ENCODE assay signal across 8 cellular contexts in the genomic region with DNA sequence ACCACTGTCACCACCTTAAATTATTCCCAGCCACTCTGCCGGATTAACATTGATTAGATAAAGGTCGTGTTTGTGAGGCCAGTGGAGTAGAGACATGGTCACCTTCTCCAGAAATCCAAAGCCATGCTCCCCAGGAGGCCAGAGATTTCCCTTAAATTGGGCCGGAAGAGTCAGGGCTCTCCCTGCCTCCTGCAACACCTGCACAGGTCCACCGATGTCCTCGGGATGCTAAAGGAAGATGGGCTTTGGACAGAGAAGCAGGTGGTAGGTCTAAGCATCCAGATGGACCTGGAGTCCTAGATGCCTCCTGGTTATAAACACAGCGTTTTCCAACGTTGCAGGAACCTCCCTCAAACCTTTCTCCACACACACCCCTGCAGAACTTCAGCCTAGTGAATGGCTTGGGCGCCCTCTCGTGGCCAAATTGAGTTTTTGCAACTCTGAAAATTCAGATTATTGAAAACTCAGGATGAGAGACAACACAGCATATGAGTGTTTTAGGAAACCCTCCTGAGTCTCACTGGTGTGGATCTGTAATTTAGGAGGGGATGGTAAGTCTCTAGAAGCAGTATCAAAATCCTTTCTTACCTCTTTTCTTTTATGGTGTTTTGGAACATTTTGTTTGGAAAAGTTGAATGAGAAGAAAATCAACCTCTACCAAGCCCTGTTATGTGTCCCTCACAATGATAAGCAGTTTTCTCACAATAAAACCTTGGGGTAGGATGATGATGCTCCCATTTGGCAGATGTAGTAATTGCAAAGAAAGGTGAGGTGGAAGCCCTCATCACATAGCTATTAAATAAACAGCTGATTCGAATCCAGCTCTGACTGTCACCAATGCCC.
DNase-seq lines count a peak whose midpoint lies in the region; ATAC-seq and TF ChIP-seq lines count a peak whose summit lies in the region.

No MANE protein-coding gene starts in this region.

- no peak overlapping the region for H3K4me3 Mint-ChIP-seq in activated T-helper 2 cell treated with anti-CD3 and anti-CD28 coated beads, Interferon-gamma antibody, Interleukin-2, Interleukin-4, amounts not matched to agents 10 μg/mL and 5 μg/mL and 100 μg/mL, durations not matched to agents 14 hours and 24 hours and 36 hours (ENCODE audit: low read depth)

- peaks cover 21% of the 10 kb centered on the region for H3K27me3 Mint-ChIP-seq in activated T-helper 2 cell treated with anti-CD3 and anti-CD28 coated beads, Interferon-gamma antibody, Interleukin-2, Interleukin-4, amounts not matched to agents 10 μg/mL and 5 μg/mL and 100 μg/mL, durations not matched to agents 14 hours and 24 hours and 36 hours (ENCODE audit: low read depth)

- no peaks in the 10 kb centered on the region for H4K20me1 ChIP-seq in KMS-11 (ENCODE audit: insufficient read depth)

- intact Hi-C loops in activated T-helper 2 cell treated with anti-CD3 and anti-CD28 coated beads, Interferon-gamma antibody, Interleukin-2, Interleukin-4, amounts not matched to agents 10 μg/mL and 5 μg/mL and 100 μg/mL, durations not matched to agents 14 hours and 24 hours and 36 hours (cut with micrococcal nuclease): loop anchor here (1.0 to 10.0 kb wide), 3 partner anchors 105 to 477 kb away; no protein-coding TSS in a partner anchor
- intact Hi-C loops in testis (cut with DNase I; ENCODE audit: low total_unique reads): loop anchor here (10.0 kb wide), 1 partner anchor 295 kb away; no protein-coding TSS in a partner anchor

- no peaks in the 10 kb centered on the region for H3K79me2 ChIP-seq in KMS-11 (ENCODE audit: insufficient read depth, low read depth)

- H3K27me3 ChIP-seq in KMS-11 (ENCODE audit: insufficient read depth, low read depth) (no peaks in the 10 kb centered on the region), testis (no peaks in the 10 kb centered on the region)

- ATAC-seq in GM21367 (IDR thresholded peaks at IDR 0.05; ENCODE audit: unreplicated experiment): no peak

- no peaks in the 10 kb centered on the region for H3K36me3 ChIP-seq in KMS-11 (ENCODE audit: insufficient read depth)
- no peaks in the 10 kb centered on the region for H3K36me3 ChIP-seq in testis (ENCODE audit: low read depth, missing control alignments)

- no peaks in the 10 kb centered on the region for H3K9me3 Mint-ChIP-seq in activated T-helper 2 cell treated with anti-CD3 and anti-CD28 coated beads, Interferon-gamma antibody, Interleukin-2, Interleukin-4, amounts not matched to agents 10 μg/mL and 5 μg/mL and 100 μg/mL, durations not matched to agents 14 hours and 24 hours and 36 hours

- peaks cover 15% of the 10 kb centered on the region for H3K4me1 Mint-ChIP-seq in activated T-helper 2 cell treated with anti-CD3 and anti-CD28 coated beads, Interferon-gamma antibody, Interleukin-2, Interleukin-4, amounts not matched to agents 10 μg/mL and 5 μg/mL and 100 μg/mL, durations not matched to agents 14 hours and 24 hours and 36 hours (ENCODE audit: low read depth)

- peak; percentile 11 for DNase-seq in GDM1 (lab: John Stamatoyannopoulos, UW)
- DNase-seq in RPMI8226: peak; percentile 35
- DNase-seq in activated T-helper 2 cell treated with anti-CD3 and anti-CD28 coated beads, Interferon-gamma antibody, Interleukin-2, Interleukin-4, amounts not matched to agents 10 μg/mL and 5 μg/mL and 100 μg/mL, durations not matched to agents 14 hours and 24 hours and 36 hours (ENCODE audit: low spot score): peak; percentile 46
- peak; percentile 50 for DNase-seq in fibroblast of the conjunctiva (ENCODE audit: low read depth)
- DNase-seq in occipital lobe (lab: John Stamatoyannopoulos, UW): peak; percentile 62
- DNase-seq in testis: peak; percentile 65

- no peak for TF ChIP-seq POLR2A in testis (IDR thresholded peaks at IDR 0.05)

- H3K4me1 ChIP-seq in KMS-11 (ENCODE audit: low read depth, poor library complexity, severe bottlenecking): no peaks in the 10 kb centered on the region
- peaks cover 4% of the 10 kb centered on the region for H3K4me1 ChIP-seq in testis

- H3K36me3 Mint-ChIP-seq in activated T-helper 2 cell treated with anti-CD3 and anti-CD28 coated beads, Interferon-gamma antibody, Interleukin-2, Interleukin-4, amounts not matched to agents 10 μg/mL and 5 μg/mL and 100 μg/mL, durations not matched to agents 14 hours and 24 hours and 36 hours (ENCODE audit: low read depth): no peaks in the 10 kb centered on the region

- no peak overlapping the region for H3K4me3 ChIP-seq in KMS-11 (IDR thresholded peaks at IDR 0.05; ENCODE audit: insufficient read depth, low read depth, low read length)
- H3K4me3 ChIP-seq in testis: no peak overlapping the region

- TF ChIP-seq CTCF in KMS-11 (conservative IDR thresholded peaks at IDR 0.05; ENCODE audit: low read depth, low read length) (peak; percentile 96), testis (IDR thresholded peaks at IDR 0.05) (peak; percentile 55 to 89 (median 89))

- H3K9ac ChIP-seq in KMS-11: no peak overlapping the region

- 24 to 31% methylated on average over 6 to 10 of the region's 10 CpGs for WGBS in testis, 2 donors

- no peak overlapping the region for H3K4me2 ChIP-seq in KMS-11

- H3K27ac ChIP-seq in KMS-11 (no peak overlapping the region), testis (no peak overlapping the region)

- H3K27ac Mint-ChIP-seq in activated T-helper 2 cell treated with anti-CD3 and anti-CD28 coated beads, Interferon-gamma antibody, Interleukin-2, Interleukin-4, amounts not matched to agents 10 μg/mL and 5 μg/mL and 100 μg/mL, durations not matched to agents 14 hours and 24 hours and 36 hours: no peak overlapping the region

- H2AFZ ChIP-seq in KMS-11 (ENCODE audit: low read depth): no peak overlapping the region

- no peaks in the 10 kb centered on the region for H3K9me3 ChIP-seq in testis

Comparison
In these comparisons a context has a peak if more than half of its experiments do, and no peak if none do; other contexts are left out.
1. DNase-seq: peak in every context shown above with its lines; median percentile 65 in testis; 62 in occipital lobe; 50 in fibroblast of the conjunctiva; 46 in activated T-helper 2 cell treated with anti-CD3 and anti-CD28 coated beads, Interferon-gamma antibody, Interleukin-2, Interleukin-4, amounts not matched to agents 10 μg/mL and 5 μg/mL and 100 μg/mL, durations not matched to agents 14 hours and 24 hours and 36 hours; 35 in RPMI8226; 11 in GDM1.